ENCODE assay signal across 15 cellular contexts in the genomic region with DNA sequence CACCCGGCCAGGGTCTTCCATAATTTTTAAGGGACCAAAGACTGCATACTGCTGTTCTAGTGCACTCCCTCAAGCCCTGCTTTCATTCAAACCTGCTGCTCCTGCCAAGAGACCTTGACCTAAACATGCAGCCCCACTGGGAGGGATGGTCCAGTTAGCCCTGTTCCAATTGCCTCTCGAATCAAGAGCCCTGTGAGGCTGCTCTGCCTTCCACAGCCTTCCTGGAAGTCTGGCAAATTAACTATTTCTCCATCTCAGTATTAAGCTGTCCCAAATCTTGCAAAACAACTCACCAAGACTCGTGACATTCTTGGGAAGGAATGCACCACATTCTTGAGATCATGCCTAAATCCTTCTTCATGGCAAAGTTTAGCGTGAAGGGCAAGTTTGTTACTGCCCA.
"Had no signal": no experiment of that assay in that cellular context is flagged by ENCODE, and none has a peak within 500 bp of the region (broad histone marks: within the 10 kb centered on the region; RNA-seq: fewer than 3 reads in every experiment).

No MANE protein-coding gene starts in this region.

- H3K9me3 ChIP-seq: prostate gland, sigmoid colon had no signal

- H3K36me3 ChIP-seq: prostate gland, sigmoid colon had no signal

- H3K4me1 ChIP-seq: sigmoid colon had no signal

- H3K27me3 ChIP-seq: sigmoid colon had no signal

- ATAC-seq: activated CD4-positive, CD25-positive, alpha-beta regulatory T cell treated with anti-CD3 and anti-CD28 coated beads, Interleukin-2, amount 50 U/mL, for 24 hours; activated CD8-positive, alpha-beta memory T cell treated with anti-CD3 and anti-CD28 coated beads, Interleukin-2, amount 10 ng/mL, durations not matched to agents 7 days and 5 days; activated T-cell treated with anti-CD3 and anti-CD28 coated beads, Interleukin-2, amount 50 U/mL, for 4 hours; left colon; natural killer cell treated with Interleukin-12 subunit alpha and Interleukin-12 subunit beta and Interleukin-15 and Interleukin-18, amount 100 ng/mL, for 72 hours had no signal

- H3K4me3 ChIP-seq: prostate gland, sigmoid colon had no signal

- DNase-seq: activated CD4-positive, alpha-beta T cell treated with anti-CD3 and anti-CD28 coated beads, Interleukin-2, amount 50 U/mL, for 4 hours; activated CD8-positive, alpha-beta memory T cell treated with anti-CD3 and anti-CD28 coated beads, Interleukin-2, amount 10 ng/mL, durations not matched to agents 7 days and 5 days; activated effector memory CD4-positive, alpha-beta T cell treated with anti-CD3 and anti-CD28 coated beads, Interleukin-2, amount 50 U/mL, for 16 hours; activated T-cell treated with anti-CD3 and anti-CD28 coated beads, Interleukin-2, amount 50 U/mL, for 4 hours; cerebellar nuclear complex; hippocampal formation; left colon; occipital lobe; sigmoid colon; stimulated activated CD4-positive, alpha-beta T cell treated with anti-CD3 and anti-CD28 coated beads, Interleukin-12 subunit alpha, Interleukin-12 subunit beta, amount 100 ng/mL, for 4 hours; stimulated activated naive CD4-positive, alpha-beta T cell; substantia nigra had no signal

- H3K27ac ChIP-seq: prostate gland, sigmoid colon had no signal
